Comparison of ENCODE assay signal across 10 cellular contexts in the genomic region with DNA sequence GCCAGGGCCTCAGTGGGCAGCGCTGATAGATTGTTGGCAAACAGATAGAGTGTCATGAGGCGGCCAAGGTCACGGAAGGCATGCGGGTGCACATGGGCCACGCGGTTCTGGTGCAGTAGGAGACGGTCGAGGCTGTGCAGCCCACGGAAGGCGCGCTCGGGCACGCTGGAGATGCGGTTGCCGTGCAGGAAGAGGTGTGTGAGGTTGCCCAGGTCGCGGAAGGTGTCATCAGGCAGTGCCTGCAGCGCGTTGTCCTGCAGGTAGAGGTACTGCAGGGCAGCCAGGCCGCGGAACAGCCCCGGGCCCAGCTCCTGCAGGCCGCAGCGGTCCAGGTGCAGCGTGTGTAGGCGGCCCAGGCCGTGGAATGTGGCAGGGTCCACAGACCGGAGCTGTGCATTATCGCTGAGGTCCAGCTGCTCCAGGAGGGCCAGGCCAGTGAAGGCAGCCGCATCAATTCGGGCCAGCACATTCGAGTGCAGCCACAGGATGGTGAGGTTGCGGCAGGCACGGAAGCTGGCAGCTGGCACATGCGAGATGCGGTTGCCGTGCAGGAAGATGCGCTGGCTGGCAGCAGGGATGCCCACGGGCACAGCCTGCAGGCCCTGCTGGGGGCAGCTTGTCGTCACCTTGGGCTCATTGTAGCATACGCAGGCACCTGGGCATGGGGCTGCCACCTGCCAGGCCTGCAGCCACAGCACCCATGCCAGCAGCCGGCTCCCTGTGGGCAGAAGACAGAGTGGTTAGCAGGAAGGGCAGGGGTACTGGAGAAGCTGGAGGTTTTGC. TPM values are rescaled to one million over a fixed set of nuclear protein-coding genes. Genes with fewer than 3 reads are reported as not detected.
DNase-seq lines count a peak whose midpoint lies in the region; ATAC-seq, FAIRE-seq and TF ChIP-seq lines count a peak whose summit lies in the region.
"Had no signal": no experiment of that assay in that cellular context is flagged by ENCODE, and none has a peak within 500 bp of the region (broad histone marks: within the 10 kb centered on the region; RNA-seq: fewer than 3 reads in every experiment).

No MANE protein-coding gene starts in this region.

- H4K8ac ChIP-seq in H1 (ENCODE audit: extremely low read depth, insufficient read depth, low read length) = no peak overlapping the region; the same call in 1 of the 2 replicates

- 0 out of 2 replicates have a peak overlapping the region, but pooled peaks have one; percentile 72 for H2BK15ac ChIP-seq in H1 (ENCODE audit: low read length)

- no peak overlapping the region for H2AFZ ChIP-seq in H1 (ENCODE audit: low read length)

- H3K4me1 ChIP-seq in H1 (replicated peaks in 1 of 4; ENCODE audit: control insufficient read depth in 3 of 4, insufficient read depth in 4 of 4, low read length in 3 of 4) (peaks cover 7 to 49% (median 23%) of the 10 kb centered on the region in 4 experiments), thymus (ENCODE audit: control insufficient read depth, insufficient read depth, low read length) (peaks cover 57% of the 10 kb centered on the region), stomach (peaks cover 6 to 61% (median 34%) of the 10 kb centered on the region in 4 donors)

- FAIRE-seq in H1 (lab: Jason Lieb, UNC) = no peak

- CTCF ChIA-PET in activated naive CD4-positive, alpha-beta T cell treated with anti-CD3 and anti-CD28 coated beads for 36 hours (lab: Charles Lee) = no interaction called here
- CTCF ChIA-PET in activated CD4-positive, alpha-beta memory T cell treated with anti-CD3 and anti-CD28 coated beads for 36 hours (lab: Charles Lee) = interaction anchor here (1.0 kb wide), 1 partner anchor 113 kb away, joined by 3 read pairs; no protein-coding TSS in a partner anchor
- CTCF ChIA-PET in H1 (lab: Charles Lee; ENCODE audit: partially characterized antibody) = interaction anchor here (0.6 to 4.4 kb wide), 3 partner anchors 9 to 35 kb away, joined by 3 to 19 read pairs (median 3); no protein-coding TSS in a partner anchor

- 92% methylated on average over 37 of the region's 42 CpGs; no CpG with 5 or more reads in 1 of the 2 experiments for WGBS in H1 (ENCODE audit: extremely low coverage in 1 of 2, insufficient coverage in 1 of 2, insufficient read length in 1 of 2, insufficient replicate concordance in 2 of 2, low coverage in 1 of 2, low lambda C conversion rate in 2 of 2, missing lambda C conversion rate in 1 of 2), 2 experiments
- WGBS in thymus = 91% methylated on average over 42 of the region's 42 CpGs
- 89 to 94% (median 91%) methylated on average over 34 to 42 of the region's 42 CpGs for WGBS in stomach, 5 donors

- TF ChIP-seq EP300 in H1 (IDR thresholded peaks at IDR 0.05; ENCODE audit: borderline replicate concordance in 1 of 2, low read depth in 2 of 2, low read length in 2 of 2) (no peak), stomach (IDR thresholded peaks at IDR 0.05) (no peak)

- H4K5ac ChIP-seq in H1 (ENCODE audit: insufficient read length, low read depth, low read length) = no peak overlapping the region

- H3K27me3 ChIP-seq in H1 (replicated peaks in 1 of 4; ENCODE audit: control insufficient read depth in 3 of 4, extremely low read depth in 1 of 4, insufficient read depth in 3 of 4, low read length in 3 of 4) (no peaks in the 10 kb centered on the region), thymus (ENCODE audit: control insufficient read depth, insufficient read depth) (no peaks in the 10 kb centered on the region), stomach (no peaks in the 10 kb centered on the region)
- H3K27me3 ChIP-seq: ovary had no signal

- H3K27me3 Mint-ChIP-seq in activated naive CD4-positive, alpha-beta T cell treated with anti-CD3 and anti-CD28 coated beads for 36 hours (ENCODE audit: low read depth) = no peaks in the 10 kb centered on the region
- H3K27me3 Mint-ChIP-seq in activated CD4-positive, alpha-beta memory T cell treated with anti-CD3 and anti-CD28 coated beads for 36 hours = no peaks in the 10 kb centered on the region

- no peak overlapping the region for H3K27ac ChIP-seq in H1 (ENCODE audit: low read depth, low read length)
- H3K27ac ChIP-seq in thymus (ENCODE audit: low read depth) = peak overlapping the region; percentile 95
- H3K27ac ChIP-seq in stomach = no peak overlapping the region
- H3K27ac ChIP-seq: ovary had no signal

- H3K14ac ChIP-seq in H1 (ENCODE audit: insufficient read length) = no peak overlapping the region

- peak overlapping the region; percentile 66 for H2BK5ac ChIP-seq in H1 (ENCODE audit: low read depth, low read length)

- no peak overlapping the region for H3K4me2 ChIP-seq in H1 (ENCODE audit: insufficient read depth in 1 of 2, low read depth in 2 of 2, low read length in 2 of 2)

- no peak overlapping the region for H2BK120ac ChIP-seq in H1 (replicated peaks; ENCODE audit: low read depth, low read length)

- intact Hi-C loops in activated naive CD4-positive, alpha-beta T cell treated with anti-CD3 and anti-CD28 coated beads for 36 hours (cut with micrococcal nuclease) = no loop called here
- intact Hi-C loops in activated CD4-positive, alpha-beta memory T cell treated with anti-CD3 and anti-CD28 coated beads for 36 hours (cut with micrococcal nuclease) = no loop called here
- intact Hi-C loops in stomach (cut with DNase I; ENCODE audit: low total_unique reads) = no loop called here

- DNase-seq in activated naive CD4-positive, alpha-beta T cell treated with anti-CD3 and anti-CD28 coated beads for 36 hours = peak; percentile 23
- DNase-seq in activated naive CD4-positive, alpha-beta T cell treated with anti-CD3 and anti-CD28 coated beads, Interleukin-2, amount 50 U/mL, for 16 hours = no peak
- DNase-seq in activated CD4-positive, alpha-beta memory T cell treated with anti-CD3 and anti-CD28 coated beads for 36 hours = peak; percentile 29
- DNase-seq in H1 (ENCODE audit: low read depth in 1 of 2, low spot score in 2 of 2) (no peak), stomach (no peak)

- H3K9ac ChIP-seq in H1 (replicated peaks in 1 of 4; ENCODE audit: extremely low read depth in 1 of 4, low read depth in 3 of 4, low read length in 3 of 4) = no peak overlapping the region

- H3K36me3 ChIP-seq in H1 (ENCODE audit: control insufficient read depth in 2 of 4, insufficient read depth in 4 of 4, low read length in 3 of 4) (peaks cover 0 to 14% (median 0%) of the 10 kb centered on the region in 4 experiments; a peak in 2 of 8 replicates), thymus (ENCODE audit: control insufficient read depth, insufficient read depth) (no peaks in the 10 kb centered on the region), stomach (no peaks in the 10 kb centered on the region)
- H3K36me3 ChIP-seq: ovary had no signal

- 0 out of 2 replicates have a peak overlapping the region, but pooled peaks have one; percentile 48 for H2BK20ac ChIP-seq in H1 (ENCODE audit: low read length)

- H4K91ac ChIP-seq in H1 (replicated peaks; ENCODE audit: insufficient read length, low read length) = peak overlapping the region; percentile 80

- H3K9me3 Mint-ChIP-seq in activated naive CD4-positive, alpha-beta T cell treated with anti-CD3 and anti-CD28 coated beads for 36 hours = no peaks in the 10 kb centered on the region
- H3K9me3 Mint-ChIP-seq in activated CD4-positive, alpha-beta memory T cell treated with anti-CD3 and anti-CD28 coated beads for 36 hours = no peaks in the 10 kb centered on the region
- H3K9me3 Mint-ChIP-seq: activated T-helper 1 cell treated with anti-CD3 and anti-CD28 coated beads, Interleukin-12 subunit alpha, Interleukin-12 subunit beta, Interleukin-2, Interleukin-4 antibody, amounts not matched to agents 30 ng/mL and 10 ng/mL and 1 ng/mL, durations not matched to agents 14 hours and 24 hours and 36 hours had no signal

- ATAC-seq in HG03520 (IDR thresholded peaks at IDR 0.05; ENCODE audit: unreplicated experiment) = no peak
- ATAC-seq in GM18873 (IDR thresholded peaks at IDR 0.05; ENCODE audit: low FRiP score, unreplicated experiment) = no peak

- no peak overlapping the region for H3K56ac ChIP-seq in H1 (replicated peaks; ENCODE audit: insufficient read length, low read depth, low read length)

- H3K27ac Mint-ChIP-seq in activated naive CD4-positive, alpha-beta T cell treated with anti-CD3 and anti-CD28 coated beads for 36 hours = no peak overlapping the region
- peak overlapping the region; percentile 8 for H3K27ac Mint-ChIP-seq in activated CD4-positive, alpha-beta memory T cell treated with anti-CD3 and anti-CD28 coated beads for 36 hours

- peaks cover 37% of the 10 kb centered on the region for H3K4me1 Mint-ChIP-seq in activated naive CD4-positive, alpha-beta T cell treated with anti-CD3 and anti-CD28 coated beads for 36 hours (ENCODE audit: low read depth)
- H3K4me1 Mint-ChIP-seq in activated CD4-positive, alpha-beta memory T cell treated with anti-CD3 and anti-CD28 coated beads for 36 hours (ENCODE audit: low read depth) = peaks cover 42% of the 10 kb centered on the region

- TF ChIP-seq RAD21 in H1 (IDR thresholded peaks at IDR 0.05 in 1 of 2, conservative IDR thresholded peaks at IDR 0.05 in 1 of 2; ENCODE audit: low read depth in 2 of 2, low read length in 2 of 2) = no peak

- TF ChIP-seq CTCF in H1 (IDR thresholded peaks at IDR 0.05; ENCODE audit: control extremely low read depth in 1 of 3, insufficient read depth in 1 of 3, low read depth in 1 of 3, low read length in 3 of 3) = no peak
- TF ChIP-seq CTCF in stomach (IDR thresholded peaks at IDR 0.05) = no peak

- no peak overlapping the region; the same call in 1 of the 2 replicates for H2AK5ac ChIP-seq in H1 (ENCODE audit: low read depth, low read length)

- POLR2A ChIA-PET in activated CD4-positive, alpha-beta memory T cell treated with anti-CD3 and anti-CD28 coated beads for 36 hours (lab: Charles Lee) = no interaction called here
- POLR2A ChIA-PET in H1 (lab: Charles Lee; ENCODE audit: partially characterized antibody) = interaction anchor here (0.6 kb wide), 1 partner anchor 21 kb away, joined by 3 read pairs; no protein-coding TSS in a partner anchor

- TF ChIP-seq POLR2A in H1 (IDR thresholded peaks at IDR 0.05; ENCODE audit: control extremely low read depth in 1 of 2, low read depth in 2 of 2, low read length in 2 of 2) = no peak
- TF ChIP-seq POLR2A in stomach (IDR thresholded peaks at IDR 0.05) = no peak

- H3K79me1 ChIP-seq in H1 (ENCODE audit: low read depth, low read length) = peaks cover 9% of the 10 kb centered on the region

- peaks cover 3 to 8% of the 10 kb centered on the region in 2 experiments for H4K20me1 ChIP-seq in H1 (replicated peaks in 1 of 2; ENCODE audit: control insufficient read depth in 1 of 2, insufficient read depth in 2 of 2, low read length in 2 of 2)

- peak overlapping the region; percentile 78 for H3K4ac ChIP-seq in H1 (replicated peaks; ENCODE audit: insufficient read length, low read depth, low read length)

- H3K9me3 ChIP-seq in H1 (ENCODE audit: insufficient read depth in 2 of 2, low read depth in 1 of 2, low read length in 1 of 2) (no peaks in the 10 kb centered on the region), thymus (ENCODE audit: control insufficient read depth) (no peaks in the 10 kb centered on the region), stomach (no peaks in the 10 kb centered on the region)
- H3K9me3 ChIP-seq: ovary had no signal

- peak overlapping the region; percentile 78; the same call in 1 of the 2 replicates for H3K18ac ChIP-seq in H1 (ENCODE audit: extremely low read depth, low read length)

- no peak overlapping the region for H3K23ac ChIP-seq in H1 (ENCODE audit: insufficient read length)

- H3K4me3 ChIP-seq in H1 (ENCODE audit: extremely low read depth in 1 of 4, insufficient read depth in 2 of 4, low read depth in 3 of 4, low read length in 4 of 4) (no peak overlapping the region), thymus (ENCODE audit: low read length) (no peak overlapping the region), stomach (no peak overlapping the region)
- H3K4me3 ChIP-seq: ovary had no signal

- H3K23me2 ChIP-seq in H1 (ENCODE audit: low read depth, low read length) = no peaks in the 10 kb centered on the region

- peak overlapping the region; percentile 63; the same call in 1 of the 2 replicates for H2BK12ac ChIP-seq in H1 (ENCODE audit: low read depth, low read length)

- peak overlapping the region; percentile 57 for H3K4me3 Mint-ChIP-seq in activated naive CD4-positive, alpha-beta T cell treated with anti-CD3 and anti-CD28 coated beads for 36 hours
- peak overlapping the region; percentile 26 for H3K4me3 Mint-ChIP-seq in activated CD4-positive, alpha-beta memory T cell treated with anti-CD3 and anti-CD28 coated beads for 36 hours
- H3K4me3 Mint-ChIP-seq: activated T-helper 1 cell treated with anti-CD3 and anti-CD28 coated beads, Interleukin-12 subunit alpha, Interleukin-12 subunit beta, Interleukin-2, Interleukin-4 antibody, amounts not matched to agents 30 ng/mL and 10 ng/mL and 1 ng/mL, durations not matched to agents 14 hours and 24 hours and 36 hours had no signal

- no peaks in the 10 kb centered on the region for H3K36me3 Mint-ChIP-seq in activated naive CD4-positive, alpha-beta T cell treated with anti-CD3 and anti-CD28 coated beads for 36 hours (ENCODE audit: low read depth)
- no peaks in the 10 kb centered on the region for H3K36me3 Mint-ChIP-seq in activated CD4-positive, alpha-beta memory T cell treated with anti-CD3 and anti-CD28 coated beads for 36 hours

- H3K79me2 ChIP-seq in H1 (ENCODE audit: control insufficient read depth in 1 of 2, insufficient read depth in 2 of 2, low read length in 2 of 2) = no peaks in the 10 kb centered on the region

RNA-seq across cellular contexts. Expression of a gene that starts 25.5 kb away (rescaled TPM):
- total RNA-seq in activated naive CD4-positive, alpha-beta T cell treated with anti-CD3 and anti-CD28 coated beads for 36 hours = 1 to 10 TPM; 2.1 to 2.5 TPM
- total RNA-seq in activated CD4-positive, alpha-beta memory T cell treated with anti-CD3 and anti-CD28 coated beads for 36 hours = 1 to 10 TPM; 2.6 to 3.1 TPM
- total RNA-seq in H1 (2021; fragmentation: NEBNext Ultra II Directional; extraction: Animal tissue kit (Norgen Biotek cat#: 25700)) = 21.8 and 22.5 TPM in 2 replicates
- polyA plus RNA-seq in H1 (2011; rRNA removed) (41.3 and 51.5 TPM in 2 replicates), thymus (1.5 TPM), stomach (1 to 10 TPM; 1.4 to 2.2 (median 2.0) TPM)
- polyA plus RNA-seq in H1 (2011; cell fraction: cytosol; rRNA removed) = 24.6 TPM
- polyA plus RNA-seq in H1 (2011; cell fraction: nucleus; rRNA removed) = 24.0 TPM
- 11.0 to 25.6 TPM (median 23.1 TPM) in 4 replicates for polyA plus RNA-seq in H1 (2012, experiment 1 of 2)
- 19.1 TPM for polyA plus RNA-seq in H1 (2012, experiment 2 of 2)
- 30.2 TPM for polyA plus RNA-seq in H1 (2013, experiment 1 of 2)
- 29.2 TPM for polyA plus RNA-seq in H1 (2013, experiment 2 of 2)
- 10.5 and 13.6 TPM in 2 replicates for polyA minus RNA-seq in H1 (2011; rRNA and poly(A)+ RNA removed)
- 23.1 TPM for polyA minus RNA-seq in H1 (2011; cell fraction: cytosol; rRNA and poly(A)+ RNA removed)
- polyA minus RNA-seq in H1 (2011; cell fraction: nucleus; rRNA and poly(A)+ RNA removed) = 9.8 TPM
- 1 to 10 TPM in 1 of 5 donors, under 1 TPM in 1, not detected in 3; 0.92 to 1.7 TPM for total RNA-seq in stomach

Comparison
In these comparisons a context has a peak if more than half of its experiments do, and no peak if none do; other contexts are left out.
1. DNase-seq: peak in activated naive CD4-positive, alpha-beta T cell treated with anti-CD3 and anti-CD28 coated beads for 36 hours (single experiment) and activated CD4-positive, alpha-beta memory T cell treated with anti-CD3 and anti-CD28 coated beads for 36 hours (single experiment); none in activated naive CD4-positive, alpha-beta T cell treated with anti-CD3 and anti-CD28 coated beads, Interleukin-2, amount 50 U/mL, for 16 hours (single experiment), H1 (0 of 2) and stomach (single experiment).